ENCODE assay signal across 14 cellular contexts in genomic region chr10:43252785-43253341, GRCh38. TPM values are rescaled to one million over a fixed set of nuclear protein-coding genes. Genes with fewer than 3 reads are reported as not detected.
DNase-seq lines count a peak whose midpoint lies in the region; ATAC-seq and TF ChIP-seq lines count a peak whose summit lies in the region.
"Had no signal": no experiment of that assay in that cellular context is flagged by ENCODE, and none has a peak within 500 bp of the region (broad histone marks: within the 10 kb centered on the region; RNA-seq: fewer than 3 reads in every experiment).

No MANE protein-coding gene starts in this region.

- H3K36me3 Mint-ChIP-seq in activated CD4-positive, alpha-beta memory T cell treated with anti-CD3 and anti-CD28 coated beads, Interleukin-2, amount 10 ng/mL, durations not matched to agents 7 days and 5 days (ENCODE audit: low read depth), result no peaks in the 10 kb centered on the region
- H3K36me3 Mint-ChIP-seq in activated CD4-positive, alpha-beta memory T cell treated with anti-CD3 and anti-CD28 coated beads for 36 hours, result no peaks in the 10 kb centered on the region
- H3K36me3 Mint-ChIP-seq in activated B cell treated with CpG ODN at 0.5 μM for 24 hours (ENCODE audit: low read depth), result no peaks in the 10 kb centered on the region
- H3K36me3 Mint-ChIP-seq in immature natural killer cell, result no peaks in the 10 kb centered on the region
- H3K36me3 Mint-ChIP-seq in stimulated activated effector memory CD8-positive, alpha-beta T cell treated with anti-CD3 and anti-CD28 coated beads, Interleukin-12 subunit alpha, Interleukin-12 subunit beta, amount 100 ng/mL, for 72 hours, result no peaks in the 10 kb centered on the region
- H3K36me3 Mint-ChIP-seq in activated T-helper 17 cell treated with anti-CD3 and anti-CD28 coated beads, Interleukin-2, amount 50 U/mL, for 72 hours (ENCODE audit: low read depth), result no peaks in the 10 kb centered on the region

- intact Hi-C loops in activated CD4-positive, alpha-beta memory T cell treated with anti-CD3 and anti-CD28 coated beads for 36 hours (cut with micrococcal nuclease), result no loop called here
- intact Hi-C loops in activated B cell treated with CpG ODN at 0.5 μM for 24 hours (cut with micrococcal nuclease), result no loop called here

- H3K9me3 Mint-ChIP-seq in activated CD4-positive, alpha-beta memory T cell treated with anti-CD3 and anti-CD28 coated beads, Interleukin-2, amount 10 ng/mL, durations not matched to agents 7 days and 5 days, result no peaks in the 10 kb centered on the region
- H3K9me3 Mint-ChIP-seq in activated CD4-positive, alpha-beta memory T cell treated with anti-CD3 and anti-CD28 coated beads for 36 hours, result no peaks in the 10 kb centered on the region
- no peaks in the 10 kb centered on the region for H3K9me3 Mint-ChIP-seq in activated B cell treated with CpG ODN at 0.5 μM for 24 hours
- H3K9me3 Mint-ChIP-seq in immature natural killer cell, result no peaks in the 10 kb centered on the region
- H3K9me3 Mint-ChIP-seq in stimulated activated effector memory CD8-positive, alpha-beta T cell treated with anti-CD3 and anti-CD28 coated beads, Interleukin-12 subunit alpha, Interleukin-12 subunit beta, amount 100 ng/mL, for 72 hours, result no peaks in the 10 kb centered on the region
- no peaks in the 10 kb centered on the region for H3K9me3 Mint-ChIP-seq in activated T-helper 17 cell treated with anti-CD3 and anti-CD28 coated beads, Interleukin-2, amount 50 U/mL, for 72 hours

- no peak for ATAC-seq in activated B cell treated with CpG ODN at 0.5 μM for 24 hours (ENCODE audit: low read depth)
- ATAC-seq in stimulated activated effector memory CD8-positive, alpha-beta T cell treated with anti-CD3 and anti-CD28 coated beads, Interleukin-12 subunit alpha, Interleukin-12 subunit beta, amount 100 ng/mL, for 72 hours, result no peak
- ATAC-seq in activated T-helper 17 cell treated with anti-CD3 and anti-CD28 coated beads, Interleukin-2, amount 50 U/mL, for 72 hours (replicated peaks), result no peak
- ATAC-seq: HCT116, PC-3 had no signal

- POLR2A ChIA-PET in activated CD4-positive, alpha-beta memory T cell treated with anti-CD3 and anti-CD28 coated beads, Interleukin-2, amount 10 ng/mL, durations not matched to agents 7 days and 5 days (lab: Charles Lee), result no interaction called here
- POLR2A ChIA-PET in activated CD4-positive, alpha-beta memory T cell treated with anti-CD3 and anti-CD28 coated beads for 36 hours (lab: Charles Lee), result no interaction called here
- POLR2A ChIA-PET in activated B cell treated with CpG ODN at 0.5 μM for 24 hours (lab: Charles Lee), result no interaction called here

- H3K4me1 Mint-ChIP-seq in activated CD4-positive, alpha-beta memory T cell treated with anti-CD3 and anti-CD28 coated beads, Interleukin-2, amount 10 ng/mL, durations not matched to agents 7 days and 5 days, result peaks cover 14% of the 10 kb centered on the region
- H3K4me1 Mint-ChIP-seq in activated CD4-positive, alpha-beta memory T cell treated with anti-CD3 and anti-CD28 coated beads for 36 hours (ENCODE audit: low read depth), result peaks cover 17% of the 10 kb centered on the region
- H3K4me1 Mint-ChIP-seq in activated B cell treated with CpG ODN at 0.5 μM for 24 hours, result no peaks in the 10 kb centered on the region
- H3K4me1 Mint-ChIP-seq in immature natural killer cell, result peaks cover 36 to 46% of the 10 kb centered on the region in 2 donors
- H3K4me1 Mint-ChIP-seq in stimulated activated effector memory CD8-positive, alpha-beta T cell treated with anti-CD3 and anti-CD28 coated beads, Interleukin-12 subunit alpha, Interleukin-12 subunit beta, amount 100 ng/mL, for 72 hours, result peaks cover 58% of the 10 kb centered on the region
- H3K4me1 Mint-ChIP-seq in activated T-helper 17 cell treated with anti-CD3 and anti-CD28 coated beads, Interleukin-2, amount 50 U/mL, for 72 hours, result peaks cover 6% of the 10 kb centered on the region

- peaks cover 1% of the 10 kb centered on the region for H3K27me3 Mint-ChIP-seq in activated CD4-positive, alpha-beta memory T cell treated with anti-CD3 and anti-CD28 coated beads, Interleukin-2, amount 10 ng/mL, durations not matched to agents 7 days and 5 days
- H3K27me3 Mint-ChIP-seq in activated CD4-positive, alpha-beta memory T cell treated with anti-CD3 and anti-CD28 coated beads for 36 hours, result no peaks in the 10 kb centered on the region
- peaks cover 7% of the 10 kb centered on the region for H3K27me3 Mint-ChIP-seq in activated B cell treated with CpG ODN at 0.5 μM for 24 hours
- peaks cover 0 to 2% (median 2%) of the 10 kb centered on the region in 3 donors for H3K27me3 Mint-ChIP-seq in immature natural killer cell (ENCODE audit: low read depth in 3 of 3)
- no peaks in the 10 kb centered on the region for H3K27me3 Mint-ChIP-seq in activated T-helper 17 cell treated with anti-CD3 and anti-CD28 coated beads, Interleukin-2, amount 50 U/mL, for 72 hours

- DNase-seq in activated CD4-positive, alpha-beta memory T cell treated with anti-CD3 and anti-CD28 coated beads, Interleukin-2, amount 10 ng/mL, durations not matched to agents 7 days and 5 days, result peak; percentile 14
- DNase-seq in activated CD4-positive, alpha-beta memory T cell treated with anti-CD3 and anti-CD28 coated beads for 36 hours, result no peak
- DNase-seq in activated B cell treated with CpG ODN at 0.5 μM for 24 hours (peak; percentile 12), immature natural killer cell (no peak), NCI-H2107 treated with DMSO at 0.1 percent for 48 hours (lab: John Stamatoyannopoulos, UW; ENCODE audit: unreplicated experiment) (no peak)
- peak in 1 of 2 donors; percentile 49 for DNase-seq in stimulated activated effector memory CD8-positive, alpha-beta T cell treated with anti-CD3 and anti-CD28 coated beads, Interleukin-12 subunit alpha, Interleukin-12 subunit beta, amount 100 ng/mL, for 72 hours (ENCODE audit: low spot score in 2 of 2)
- no peak for DNase-seq in stimulated activated CD4-positive, alpha-beta T cell treated with anti-CD3 and anti-CD28 coated beads, Interleukin-1b, Interleukin-23, amount 100 ng/mL, for 48 hours
- DNase-seq: occipital lobe, PC-3, WERI-Rb-1 had no signal

- TF ChIP-seq CTCF in activated B cell treated with CpG ODN at 0.5 μM for 24 hours (IDR thresholded peaks at IDR 0.05), result no peak

- no peak overlapping the region for H3K4me3 Mint-ChIP-seq in activated CD4-positive, alpha-beta memory T cell treated with anti-CD3 and anti-CD28 coated beads, Interleukin-2, amount 10 ng/mL, durations not matched to agents 7 days and 5 days
- H3K4me3 Mint-ChIP-seq in activated CD4-positive, alpha-beta memory T cell treated with anti-CD3 and anti-CD28 coated beads for 36 hours, result no peak overlapping the region
- H3K4me3 Mint-ChIP-seq in activated B cell treated with CpG ODN at 0.5 μM for 24 hours (no peak overlapping the region), immature natural killer cell (peak overlapping the region in 3 of 5 donors; percentile 10 to 37 (median 32))
- no peak overlapping the region for H3K4me3 Mint-ChIP-seq in stimulated activated effector memory CD8-positive, alpha-beta T cell treated with anti-CD3 and anti-CD28 coated beads, Interleukin-12 subunit alpha, Interleukin-12 subunit beta, amount 100 ng/mL, for 72 hours
- no peak overlapping the region for H3K4me3 Mint-ChIP-seq in activated T-helper 17 cell treated with anti-CD3 and anti-CD28 coated beads, Interleukin-2, amount 50 U/mL, for 72 hours

- CTCF ChIA-PET in activated CD4-positive, alpha-beta memory T cell treated with anti-CD3 and anti-CD28 coated beads, Interleukin-2, amount 10 ng/mL, durations not matched to agents 7 days and 5 days (lab: Charles Lee), result interaction anchor here (0.8 kb wide), 1 partner anchor 15 kb away, joined by 3 read pairs; no protein-coding TSS in a partner anchor
- CTCF ChIA-PET in activated CD4-positive, alpha-beta memory T cell treated with anti-CD3 and anti-CD28 coated beads for 36 hours (lab: Charles Lee), result no interaction called here
- CTCF ChIA-PET in activated B cell treated with CpG ODN at 0.5 μM for 24 hours (lab: Charles Lee), result no interaction called here

- no peak overlapping the region for H3K27ac Mint-ChIP-seq in activated CD4-positive, alpha-beta memory T cell treated with anti-CD3 and anti-CD28 coated beads, Interleukin-2, amount 10 ng/mL, durations not matched to agents 7 days and 5 days
- H3K27ac Mint-ChIP-seq in activated CD4-positive, alpha-beta memory T cell treated with anti-CD3 and anti-CD28 coated beads for 36 hours, result no peak overlapping the region
- H3K27ac Mint-ChIP-seq in activated B cell treated with CpG ODN at 0.5 μM for 24 hours (no peak overlapping the region), immature natural killer cell (peak overlapping the region; percentile 40 to 85 (median 54))
- H3K27ac Mint-ChIP-seq in stimulated activated effector memory CD8-positive, alpha-beta T cell treated with anti-CD3 and anti-CD28 coated beads, Interleukin-12 subunit alpha, Interleukin-12 subunit beta, amount 100 ng/mL, for 72 hours, result peak overlapping the region; percentile 88
- H3K27ac Mint-ChIP-seq in activated T-helper 17 cell treated with anti-CD3 and anti-CD28 coated beads, Interleukin-2, amount 50 U/mL, for 72 hours, result no peak overlapping the region

RNA-seq across cellular contexts. Expression of gene RASGEF1A, which starts 14.0 kb away (rescaled TPM):
- total RNA-seq in activated CD4-positive, alpha-beta memory T cell treated with anti-CD3 and anti-CD28 coated beads, Interleukin-2, amount 10 ng/mL, durations not matched to agents 7 days and 5 days, result 1 to 10 TPM; 4.4 to 6.6 TPM
- total RNA-seq in activated CD4-positive, alpha-beta memory T cell treated with anti-CD3 and anti-CD28 coated beads for 36 hours, result 1 to 10 TPM; 1.2 to 1.9 TPM
- 1.7 and 1.8 TPM in 2 replicates for total RNA-seq in activated B cell treated with CpG ODN at 0.5 μM for 24 hours
- 10 to 100 TPM in 1 of 3 donors, 1 to 10 TPM in 2; 4.4 to 11.6 (median 5.6) TPM for polyA plus RNA-seq in immature natural killer cell
- 1 to 10 TPM; 2.1 to 2.5 TPM for total RNA-seq in activated T-helper 17 cell treated with anti-CD3 and anti-CD28 coated beads, Interleukin-2, amount 50 U/mL, for 72 hours
- total RNA-seq: A172, PC-3, SJSA1 had no signal

Comparison
In these comparisons a context has a peak if more than half of its experiments do, and no peak if none do; other contexts are left out.
1. DNase-seq: peak in activated CD4-positive, alpha-beta memory T cell treated with anti-CD3 and anti-CD28 coated beads, Interleukin-2, amount 10 ng/mL, durations not matched to agents 7 days and 5 days (single experiment) and activated B cell treated with CpG ODN at 0.5 μM for 24 hours (single experiment); none in activated CD4-positive, alpha-beta memory T cell treated with anti-CD3 and anti-CD28 coated beads for 36 hours (single experiment), immature natural killer cell (0 of 3), NCI-H2107 treated with DMSO at 0.1 percent for 48 hours (single experiment) and stimulated activated CD4-positive, alpha-beta T cell treated with anti-CD3 and anti-CD28 coated beads, Interleukin-1b, Interleukin-23, amount 100 ng/mL, for 48 hours (single experiment).
2. H3K27ac Mint-ChIP-seq: peak in immature natural killer cell (6 of 6) and stimulated activated effector memory CD8-positive, alpha-beta T cell treated with anti-CD3 and anti-CD28 coated beads, Interleukin-12 subunit alpha, Interleukin-12 subunit beta, amount 100 ng/mL, for 72 hours (single experiment); none in activated CD4-positive, alpha-beta memory T cell treated with anti-CD3 and anti-CD28 coated beads, Interleukin-2, amount 10 ng/mL, durations not matched to agents 7 days and 5 days (single experiment), activated CD4-positive, alpha-beta memory T cell treated with anti-CD3 and anti-CD28 coated beads for 36 hours (single experiment), activated B cell treated with CpG ODN at 0.5 μM for 24 hours (single experiment) and activated T-helper 17 cell treated with anti-CD3 and anti-CD28 coated beads, Interleukin-2, amount 50 U/mL, for 72 hours (single experiment).
3. H3K4me3 Mint-ChIP-seq: peak in immature natural killer cell (3 of 5); none in activated CD4-positive, alpha-beta memory T cell treated with anti-CD3 and anti-CD28 coated beads, Interleukin-2, amount 10 ng/mL, durations not matched to agents 7 days and 5 days (single experiment), activated CD4-positive, alpha-beta memory T cell treated with anti-CD3 and anti-CD28 coated beads for 36 hours (single experiment), activated B cell treated with CpG ODN at 0.5 μM for 24 hours (single experiment), stimulated activated effector memory CD8-positive, alpha-beta T cell treated with anti-CD3 and anti-CD28 coated beads, Interleukin-12 subunit alpha, Interleukin-12 subunit beta, amount 100 ng/mL, for 72 hours (single experiment) and activated T-helper 17 cell treated with anti-CD3 and anti-CD28 coated beads, Interleukin-2, amount 50 U/mL, for 72 hours (single experiment).